ENCODE assay signal across 19 cellular contexts in the genomic region with DNA sequence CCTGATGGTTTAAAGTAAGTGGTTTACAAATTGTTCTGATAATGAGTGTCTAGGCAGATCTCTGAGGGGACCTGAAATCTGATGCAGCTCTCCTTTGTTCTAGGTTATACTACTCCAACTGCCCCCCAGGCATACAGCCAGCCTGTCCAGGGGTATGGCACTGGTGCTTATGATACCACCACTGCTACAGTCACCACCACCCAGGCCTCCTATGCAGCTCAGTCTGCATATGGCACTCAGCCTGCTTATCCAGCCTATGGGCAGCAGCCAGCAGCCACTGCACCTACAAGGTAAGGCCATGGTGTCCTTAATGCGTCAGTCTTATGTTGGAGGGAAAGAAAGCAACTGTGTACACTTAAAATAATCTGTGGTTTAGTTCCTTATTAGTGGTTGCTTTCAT. TPM values are rescaled to one million over a fixed set of nuclear protein-coding genes. Genes with fewer than 3 reads are reported as not detected.
DNase-seq lines count a peak whose midpoint lies in the region; ATAC-seq and TF ChIP-seq lines count a peak whose summit lies in the region.
"Had no signal": no experiment of that assay in that cellular context is flagged by ENCODE, and none has a peak within 500 bp of the region (broad histone marks: within the 10 kb centered on the region; RNA-seq: fewer than 3 reads in every experiment).

No MANE protein-coding gene starts in this region.

- no peak overlapping the region for H3K4me3 Mint-ChIP-seq in activated CD8-positive, alpha-beta T cell treated with anti-CD3 and anti-CD28 coated beads for 36 hours
- no peak overlapping the region for H3K4me3 Mint-ChIP-seq in activated CD8-positive, alpha-beta T cell treated with anti-CD3 and anti-CD28 coated beads, Interleukin-2, amount 10 ng/mL, durations not matched to agents 7 days and 5 days
- H3K4me3 Mint-ChIP-seq in naive thymus-derived CD4-positive, alpha-beta T cell, result peak overlapping the region in 1 of 10 donors; percentile 12

- no peak for DNase-seq in activated CD8-positive, alpha-beta T cell treated with anti-CD3 and anti-CD28 coated beads for 36 hours
- DNase-seq in activated CD8-positive, alpha-beta T cell treated with anti-CD3 and anti-CD28 coated beads, Interleukin-2, amount 10 ng/mL, durations not matched to agents 7 days and 5 days, result no peak
- no peak for DNase-seq in naive thymus-derived CD4-positive, alpha-beta T cell
- no peak for DNase-seq in NCI-H1436 treated with DMSO at 0.1 percent for 48 hours (lab: John Stamatoyannopoulos, UW)
- DNase-seq: DMS79; dorsolateral prefrontal cortex; Kasumi-1; NCI-H2029; NCI-H2227 treated with DMSO at 0.1 percent for 48 hours; NCI-H82; nucleus accumbens; retina; stimulated activated CD4-positive, alpha-beta T cell treated with anti-CD3 and anti-CD28 coated beads, Interleukin-2, amount 100 ng/mL, for 48 hours; stimulated activated naive CD4-positive, alpha-beta T cell; tibial artery had no signal

- CTCF ChIA-PET in activated CD8-positive, alpha-beta T cell treated with anti-CD3 and anti-CD28 coated beads for 36 hours (lab: Charles Lee), result interaction anchor here (0.7 to 1.6 kb wide), 2 partner anchors 10 to 28 kb away, joined by 3 to 4 read pairs; partner anchors contain the start of gene GAS2L1
- CTCF ChIA-PET in activated CD8-positive, alpha-beta T cell treated with anti-CD3 and anti-CD28 coated beads, Interleukin-2, amount 10 ng/mL, durations not matched to agents 7 days and 5 days (lab: Charles Lee), result interaction anchor here (0.8 to 1.0 kb wide), 2 partner anchors 15 to 33 kb away, joined by 3 read pairs; no protein-coding TSS in a partner anchor
- CTCF ChIA-PET in naive thymus-derived CD4-positive, alpha-beta T cell (lab: Charles Lee), result no interaction called here

- no peaks in the 10 kb centered on the region for H3K27me3 ChIP-seq in HUES64 (ENCODE audit: insufficient read depth, low read length)
- no peaks in the 10 kb centered on the region for H3K27me3 ChIP-seq in naive thymus-derived CD4-positive, alpha-beta T cell (ENCODE audit: control insufficient read depth in 2 of 2, insufficient read depth in 2 of 2, low read length in 2 of 2)
- H3K27me3 ChIP-seq: dorsolateral prefrontal cortex, tibial artery had no signal

- TF ChIP-seq CTCF in activated CD8-positive, alpha-beta T cell treated with anti-CD3 and anti-CD28 coated beads for 36 hours (IDR thresholded peaks at IDR 0.05), result no peak

- H3K27me3 Mint-ChIP-seq in activated CD8-positive, alpha-beta T cell treated with anti-CD3 and anti-CD28 coated beads for 36 hours, result no peaks in the 10 kb centered on the region
- H3K27me3 Mint-ChIP-seq in activated CD8-positive, alpha-beta T cell treated with anti-CD3 and anti-CD28 coated beads, Interleukin-2, amount 10 ng/mL, durations not matched to agents 7 days and 5 days (ENCODE audit: low read depth), result no peaks in the 10 kb centered on the region
- no peaks in the 10 kb centered on the region for H3K27me3 Mint-ChIP-seq in naive thymus-derived CD4-positive, alpha-beta T cell

- H3K27ac Mint-ChIP-seq in activated CD8-positive, alpha-beta T cell treated with anti-CD3 and anti-CD28 coated beads for 36 hours, result peak overlapping the region; percentile 47
- H3K27ac Mint-ChIP-seq in activated CD8-positive, alpha-beta T cell treated with anti-CD3 and anti-CD28 coated beads, Interleukin-2, amount 10 ng/mL, durations not matched to agents 7 days and 5 days, result no peak overlapping the region
- H3K27ac Mint-ChIP-seq in naive thymus-derived CD4-positive, alpha-beta T cell, result peak overlapping the region in 2 of 9 donors; percentile 28 to 40

- H3K9me3 Mint-ChIP-seq in activated CD8-positive, alpha-beta T cell treated with anti-CD3 and anti-CD28 coated beads for 36 hours, result no peaks in the 10 kb centered on the region
- H3K9me3 Mint-ChIP-seq in activated CD8-positive, alpha-beta T cell treated with anti-CD3 and anti-CD28 coated beads, Interleukin-2, amount 10 ng/mL, durations not matched to agents 7 days and 5 days (ENCODE audit: insufficient read depth), result no peaks in the 10 kb centered on the region
- no peaks in the 10 kb centered on the region for H3K9me3 Mint-ChIP-seq in naive thymus-derived CD4-positive, alpha-beta T cell
- H3K9me3 Mint-ChIP-seq: activated naive CD4-positive, alpha-beta T cell treated with anti-CD3 and anti-CD28 coated beads, Interleukin-2, amount 50 U/mL, for 72 hours had no signal

- H3K4me1 ChIP-seq in HUES64 (ENCODE audit: insufficient read depth, low read length), result no peaks in the 10 kb centered on the region; the same call in 1 of the 2 replicates
- H3K4me1 ChIP-seq in naive thymus-derived CD4-positive, alpha-beta T cell (ENCODE audit: control insufficient read depth in 2 of 2, insufficient read depth in 2 of 2, low read length in 2 of 2), result peaks cover 12 to 21% of the 10 kb centered on the region in 2 donors

- 0 out of 2 replicates have a peak overlapping the region, but pooled peaks have one; percentile 14 for H3K27ac ChIP-seq in HUES64 (ENCODE audit: low read depth, low read length)
- H3K27ac ChIP-seq in naive thymus-derived CD4-positive, alpha-beta T cell (ENCODE audit: low read depth, low read length), result no peak overlapping the region
- H3K27ac ChIP-seq: 22Rv1, tibial artery had no signal

- H3K4me1 Mint-ChIP-seq in activated CD8-positive, alpha-beta T cell treated with anti-CD3 and anti-CD28 coated beads for 36 hours (ENCODE audit: low read depth), result peaks cover 53% of the 10 kb centered on the region
- H3K4me1 Mint-ChIP-seq in activated CD8-positive, alpha-beta T cell treated with anti-CD3 and anti-CD28 coated beads, Interleukin-2, amount 10 ng/mL, durations not matched to agents 7 days and 5 days (ENCODE audit: low read depth), result peaks cover 43% of the 10 kb centered on the region
- H3K4me1 Mint-ChIP-seq in naive thymus-derived CD4-positive, alpha-beta T cell, result peaks cover 44 to 72% (median 69%) of the 10 kb centered on the region in 7 donors

- intact Hi-C loops in activated CD8-positive, alpha-beta T cell treated with anti-CD3 and anti-CD28 coated beads for 36 hours (cut with micrococcal nuclease), result no loop called here
- intact Hi-C loops in naive thymus-derived CD4-positive, alpha-beta T cell (cut with micrococcal nuclease), result loop anchor here in 1 of 2 donors (10.0 kb wide), 1 partner anchor 107 kb away; the partner anchor contains the start of gene AP1B1

- H3K9me3 ChIP-seq in HUES64 (ENCODE audit: insufficient read depth, low read depth, low read length), result no peaks in the 10 kb centered on the region; the same call in 1 of the 2 replicates
- H3K9me3 ChIP-seq in naive thymus-derived CD4-positive, alpha-beta T cell (ENCODE audit: control insufficient read depth in 2 of 3, low read length in 3 of 3), result no peaks in the 10 kb centered on the region
- H3K9me3 ChIP-seq: tibial artery had no signal

- ATAC-seq in activated CD8-positive, alpha-beta T cell treated with anti-CD3 and anti-CD28 coated beads for 36 hours, result no peak
- no peak for ATAC-seq in activated CD8-positive, alpha-beta T cell treated with anti-CD3 and anti-CD28 coated beads, Interleukin-2, amount 10 ng/mL, durations not matched to agents 7 days and 5 days
- peak; percentile 29 for ATAC-seq in naive thymus-derived CD4-positive, alpha-beta T cell
- ATAC-seq in GM19395 (IDR thresholded peaks at IDR 0.05; ENCODE audit: unreplicated experiment), result no peak
- ATAC-seq: activated naive CD4-positive, alpha-beta T cell treated with anti-CD3 and anti-CD28 coated beads, Interleukin-2, amount 50 U/mL, for 72 hours had no signal

- peaks cover 96% of the 10 kb centered on the region for H3K36me3 ChIP-seq in HUES64 (ENCODE audit: insufficient read depth, low read length)
- H3K36me3 ChIP-seq in naive thymus-derived CD4-positive, alpha-beta T cell (ENCODE audit: control insufficient read depth in 2 of 3, insufficient read depth in 3 of 3, low read length in 3 of 3), result peaks cover 39 to 93% (median 46%) of the 10 kb centered on the region in 3 experiments

- H3K9ac ChIP-seq in HUES64 (ENCODE audit: low read depth, low read length), result no peak overlapping the region

- H3K4me3 ChIP-seq in HUES64 (ENCODE audit: low read length), result no peak overlapping the region
- H3K4me3 ChIP-seq in naive thymus-derived CD4-positive, alpha-beta T cell (ENCODE audit: low read length), result no peak overlapping the region
- H3K4me3 ChIP-seq: dorsolateral prefrontal cortex, tibial artery had no signal

- POLR2A ChIA-PET in activated CD8-positive, alpha-beta T cell treated with anti-CD3 and anti-CD28 coated beads for 36 hours (lab: Charles Lee), result interaction anchor here (0.7 to 2.8 kb wide), 8 partner anchors 8 to 36 kb away, joined by 3 to 14 read pairs (median 6); partner anchors contain the start of genes EWSR1 and GAS2L1
- POLR2A ChIA-PET in activated CD8-positive, alpha-beta T cell treated with anti-CD3 and anti-CD28 coated beads, Interleukin-2, amount 10 ng/mL, durations not matched to agents 7 days and 5 days (lab: Charles Lee), result no interaction called here
- POLR2A ChIA-PET in naive thymus-derived CD4-positive, alpha-beta T cell (lab: Charles Lee), result no interaction called here

- WGBS in HUES64, result 96% methylated on average over 1 of the region's 1 CpG

- H3K36me3 Mint-ChIP-seq in activated CD8-positive, alpha-beta T cell treated with anti-CD3 and anti-CD28 coated beads for 36 hours (ENCODE audit: low read depth), result peaks cover 83% of the 10 kb centered on the region
- peaks cover 82% of the 10 kb centered on the region for H3K36me3 Mint-ChIP-seq in activated CD8-positive, alpha-beta T cell treated with anti-CD3 and anti-CD28 coated beads, Interleukin-2, amount 10 ng/mL, durations not matched to agents 7 days and 5 days (ENCODE audit: low read depth)
- H3K36me3 Mint-ChIP-seq in naive thymus-derived CD4-positive, alpha-beta T cell, result peaks cover 9 to 72% (median 55%) of the 10 kb centered on the region in 5 donors

RNA-seq across cellular contexts. Expression of gene EWSR1, which starts 9.9 kb away (rescaled TPM):
- total RNA-seq in activated CD8-positive, alpha-beta T cell treated with anti-CD3 and anti-CD28 coated beads for 36 hours, result 100 to 1,000 TPM; 307 to 315 TPM
- 100 to 1,000 TPM; 323 to 326 TPM for total RNA-seq in activated CD8-positive, alpha-beta T cell treated with anti-CD3 and anti-CD28 coated beads, Interleukin-2, amount 10 ng/mL, durations not matched to agents 7 days and 5 days
- 334 TPM for polyA plus RNA-seq in HUES64 (2013, experiment 1 of 2)
- polyA plus RNA-seq in HUES64 (2013, experiment 2 of 2), result 346 TPM
- total RNA-seq in naive thymus-derived CD4-positive, alpha-beta T cell, result 100 to 1,000 TPM; 249 to 366 (median 273) TPM
- 100 to 1,000 TPM; 189 to 195 TPM for polyA plus RNA-seq in naive thymus-derived CD4-positive, alpha-beta T cell

RNA-seq across cellular contexts. Expression of gene RHBDD3, which starts 10.1 kb away (rescaled TPM):
- 10 to 100 TPM; 24.5 to 25.4 TPM for total RNA-seq in activated CD8-positive, alpha-beta T cell treated with anti-CD3 and anti-CD28 coated beads for 36 hours
- 10 to 100 TPM; 30.0 to 34.7 TPM for total RNA-seq in activated CD8-positive, alpha-beta T cell treated with anti-CD3 and anti-CD28 coated beads, Interleukin-2, amount 10 ng/mL, durations not matched to agents 7 days and 5 days
- polyA plus RNA-seq in HUES64 (2013, experiment 1 of 2), result 47.0 TPM
- 36.8 TPM for polyA plus RNA-seq in HUES64 (2013, experiment 2 of 2)
- 10 to 100 TPM; 10.8 to 39.4 (median 14.7) TPM for total RNA-seq in naive thymus-derived CD4-positive, alpha-beta T cell
- polyA plus RNA-seq in naive thymus-derived CD4-positive, alpha-beta T cell, result 10 to 100 TPM in 1 of 2 donors, 1 to 10 TPM in 1; 8.1 to 13.0 TPM

RNA-seq across cellular contexts. Expression of gene GAS2L1, which starts 28.5 kb away (rescaled TPM):
- 1 to 10 TPM in 1 of 2 experiments, under 1 TPM in 1; 0.36 to 1.1 TPM for total RNA-seq in activated CD8-positive, alpha-beta T cell treated with anti-CD3 and anti-CD28 coated beads for 36 hours
- 10 to 100 TPM; 10.9 to 11.4 TPM for total RNA-seq in activated CD8-positive, alpha-beta T cell treated with anti-CD3 and anti-CD28 coated beads, Interleukin-2, amount 10 ng/mL, durations not matched to agents 7 days and 5 days
- 7.5 TPM for polyA plus RNA-seq in HUES64 (2013, experiment 1 of 2)
- 10.0 TPM for polyA plus RNA-seq in HUES64 (2013, experiment 2 of 2)
- total RNA-seq in naive thymus-derived CD4-positive, alpha-beta T cell, result 1 to 10 TPM in 2 of 5 experiments, under 1 TPM in 2, not detected in 1; 0.37 to 7.5 (median 2.0) TPM
- polyA plus RNA-seq in naive thymus-derived CD4-positive, alpha-beta T cell, result under 1 TPM in 1 of 2 donors, not detected in 1; 0.09 TPM

RNA-seq across cellular contexts. Expression of gene RASL10A, which starts 37.6 kb away (rescaled TPM):
- total RNA-seq in activated CD8-positive, alpha-beta T cell treated with anti-CD3 and anti-CD28 coated beads for 36 hours, result under 1 TPM in 1 of 2 experiments, not detected in 1; 0.56 TPM
- 1 to 10 TPM; 1.4 to 1.6 TPM for total RNA-seq in activated CD8-positive, alpha-beta T cell treated with anti-CD3 and anti-CD28 coated beads, Interleukin-2, amount 10 ng/mL, durations not matched to agents 7 days and 5 days
- polyA plus RNA-seq in HUES64 (2013, experiment 1 of 2), result 0.45 TPM
- 1.1 TPM for polyA plus RNA-seq in HUES64 (2013, experiment 2 of 2)
- total RNA-seq in naive thymus-derived CD4-positive, alpha-beta T cell, result 1 to 10 TPM in 2 of 5 experiments, under 1 TPM in 2, not detected in 1; 0.32 to 1.7 (median 0.89) TPM
- polyA plus RNA-seq in naive thymus-derived CD4-positive, alpha-beta T cell, result not detected
